In genomic region chr7:87933605-87933952, GRCh38 we compare ENCODE assay signal across 8 cellular contexts. TPM values are rescaled to one million over a fixed set of nuclear protein-coding genes. Genes with fewer than 3 reads are reported as not detected.
A peak's percentile ranks its signal among the peaks of the same experiment; 100 is the strongest.
DNase-seq lines count a peak whose midpoint lies in the region; TF ChIP-seq lines count a peak whose summit lies in the region.

No MANE protein-coding gene starts in this region.

- no peak for DNase-seq in T-helper 2 cell treated with Interferon-gamma antibody and Interleukin-4, amounts not matched to agents 5 μg/mL and 100 μg/mL, for 36 hours (ENCODE audit: low spot score)
- DNase-seq in T-helper 2 cell = no peak
- DNase-seq in osteocyte (ENCODE audit: extremely low spot score, unreplicated experiment) = no peak
- DNase-seq in stimulated activated CD4-positive, alpha-beta T cell treated with anti-CD3 and anti-CD28 coated beads, Interleukin-2, amount 100 ng/mL, for 24 hours = no peak
- DNase-seq in activated gamma-delta T cell (lab: John Stamatoyannopoulos, UW) = no peak
- DNase-seq in LoVo (ENCODE audit: low spot score) = no peak

- peak overlapping the region; percentile 80 for H3K4me3 ChIP-seq in HUES48 (ENCODE audit: low read depth, low read length)

- H3K27ac Mint-ChIP-seq in T-helper 2 cell treated with Interferon-gamma antibody and Interleukin-4, amounts not matched to agents 5 μg/mL and 100 μg/mL, for 36 hours = peak overlapping the region; percentile 24
- no peak overlapping the region for H3K27ac Mint-ChIP-seq in dendritic cell treated with granulocyte-macrophage colony-stimulating factor and Interleukin-4, amounts not matched to agents 40 ng/mL and 50 ng/mL, for 4 days
- H3K27ac Mint-ChIP-seq in osteocyte (ENCODE audit: unreplicated experiment) = no peak overlapping the region

- peaks cover 9% of the 10 kb centered on the region for H3K4me1 Mint-ChIP-seq in T-helper 2 cell treated with Interferon-gamma antibody and Interleukin-4, amounts not matched to agents 5 μg/mL and 100 μg/mL, for 36 hours (ENCODE audit: low read depth)
- peaks cover 17% of the 10 kb centered on the region for H3K4me1 Mint-ChIP-seq in dendritic cell treated with granulocyte-macrophage colony-stimulating factor and Interleukin-4, amounts not matched to agents 40 ng/mL and 50 ng/mL, for 4 days (ENCODE audit: low read depth)
- peaks cover 10% of the 10 kb centered on the region for H3K4me1 Mint-ChIP-seq in osteocyte (ENCODE audit: unreplicated experiment)

- no peaks in the 10 kb centered on the region for H3K9me3 Mint-ChIP-seq in T-helper 2 cell treated with Interferon-gamma antibody and Interleukin-4, amounts not matched to agents 5 μg/mL and 100 μg/mL, for 36 hours
- H3K9me3 Mint-ChIP-seq in dendritic cell treated with granulocyte-macrophage colony-stimulating factor and Interleukin-4, amounts not matched to agents 40 ng/mL and 50 ng/mL, for 4 days = no peaks in the 10 kb centered on the region
- H3K9me3 Mint-ChIP-seq in osteocyte (ENCODE audit: unreplicated experiment) = no peaks in the 10 kb centered on the region

- no peak overlapping the region for H3K9ac ChIP-seq in HUES48 (ENCODE audit: low read depth, low read length)

- TF ChIP-seq CTCF in osteocyte (IDR thresholded peaks at IDR 0.05) = no peak

- no peaks in the 10 kb centered on the region for H3K36me3 Mint-ChIP-seq in T-helper 2 cell treated with Interferon-gamma antibody and Interleukin-4, amounts not matched to agents 5 μg/mL and 100 μg/mL, for 36 hours (ENCODE audit: low read depth)
- H3K36me3 Mint-ChIP-seq in dendritic cell treated with granulocyte-macrophage colony-stimulating factor and Interleukin-4, amounts not matched to agents 40 ng/mL and 50 ng/mL, for 4 days (ENCODE audit: low read depth) = no peaks in the 10 kb centered on the region
- no peaks in the 10 kb centered on the region for H3K36me3 Mint-ChIP-seq in osteocyte (ENCODE audit: unreplicated experiment)

- H3K27me3 Mint-ChIP-seq in T-helper 2 cell treated with Interferon-gamma antibody and Interleukin-4, amounts not matched to agents 5 μg/mL and 100 μg/mL, for 36 hours (ENCODE audit: low read depth) = peaks cover 34% of the 10 kb centered on the region
- H3K27me3 Mint-ChIP-seq in dendritic cell treated with granulocyte-macrophage colony-stimulating factor and Interleukin-4, amounts not matched to agents 40 ng/mL and 50 ng/mL, for 4 days = peaks cover 20% of the 10 kb centered on the region
- H3K27me3 Mint-ChIP-seq in osteocyte (ENCODE audit: unreplicated experiment) = peaks cover 59% of the 10 kb centered on the region

- no peaks in the 10 kb centered on the region for H3K36me3 ChIP-seq in HUES48 (ENCODE audit: control insufficient read depth, insufficient read depth, low read length)

- no peak overlapping the region for H3K27ac ChIP-seq in HUES48 (ENCODE audit: low read depth, low read length)

- intact Hi-C loops in dendritic cell treated with granulocyte-macrophage colony-stimulating factor and Interleukin-4, amounts not matched to agents 40 ng/mL and 50 ng/mL, for 4 days (cut with micrococcal nuclease) = no loop called here

- peaks cover 3% of the 10 kb centered on the region; the same call in 1 of the 2 replicates for H3K4me1 ChIP-seq in HUES48 (ENCODE audit: control insufficient read depth, insufficient read depth, low read length)

- H3K4me3 Mint-ChIP-seq in T-helper 2 cell treated with Interferon-gamma antibody and Interleukin-4, amounts not matched to agents 5 μg/mL and 100 μg/mL, for 36 hours = peak overlapping the region; percentile 91
- peak overlapping the region; percentile 80 for H3K4me3 Mint-ChIP-seq in dendritic cell treated with granulocyte-macrophage colony-stimulating factor and Interleukin-4, amounts not matched to agents 40 ng/mL and 50 ng/mL, for 4 days
- peak overlapping the region; percentile 91 for H3K4me3 Mint-ChIP-seq in osteocyte (ENCODE audit: unreplicated experiment)

- peaks cover 10% of the 10 kb centered on the region for H3K27me3 ChIP-seq in HUES48 (ENCODE audit: control insufficient read depth, insufficient read depth, low read length)

- no peaks in the 10 kb centered on the region for H3K9me3 ChIP-seq in HUES48 (ENCODE audit: control insufficient read depth, insufficient read depth, low read length)

RNA-seq across cellular contexts. Expression of gene ADAM22, which starts 0.5 kb away (rescaled TPM):
- 3.0 and 3.5 TPM in 2 replicates for total RNA-seq in osteocyte

RNA-seq across cellular contexts. Expression of gene DBF4, which starts 57.3 kb away (rescaled TPM):
- 9.0 and 9.7 TPM in 2 replicates for total RNA-seq in osteocyte

RNA-seq across cellular contexts. Expression of gene SLC25A40, which starts 57.4 kb away (rescaled TPM):
- total RNA-seq in osteocyte = 19.8 and 21.3 TPM in 2 replicates
